In genomic region chrX:68498508-68499379, GRCh38 we compare ENCODE assay signal across 1 cellular context.
TF ChIP-seq lines count a peak whose summit lies in the region.

Gene YIPF6, plus strand, starts transcription at chrX:68499051. Its CDS starts 16 bp downstream, at chrX:68499067.

TF ChIP-seq in WTC11, 78 proteins besides CTCF, POLR2A, EP300 and RAD21 (continued from another document):
- no peak for TF ChIP-seq E2F5 (CRISPR knock-in tag; IDR thresholded peaks at IDR 0.05)
- TF ChIP-seq CBFB (CRISPR knock-in tag; IDR thresholded peaks at IDR 0.05; ENCODE audit: low read depth), result no peak
- no peak for TF ChIP-seq ZNF219 (CRISPR knock-in tag; IDR thresholded peaks at IDR 0.05; ENCODE audit: borderline replicate concordance)
- TF ChIP-seq MYBL2 (CRISPR knock-in tag; IDR thresholded peaks at IDR 0.05), result peak; percentile 42; the same call in 1 of the 2 replicates
- TF ChIP-seq, protein P1, sequence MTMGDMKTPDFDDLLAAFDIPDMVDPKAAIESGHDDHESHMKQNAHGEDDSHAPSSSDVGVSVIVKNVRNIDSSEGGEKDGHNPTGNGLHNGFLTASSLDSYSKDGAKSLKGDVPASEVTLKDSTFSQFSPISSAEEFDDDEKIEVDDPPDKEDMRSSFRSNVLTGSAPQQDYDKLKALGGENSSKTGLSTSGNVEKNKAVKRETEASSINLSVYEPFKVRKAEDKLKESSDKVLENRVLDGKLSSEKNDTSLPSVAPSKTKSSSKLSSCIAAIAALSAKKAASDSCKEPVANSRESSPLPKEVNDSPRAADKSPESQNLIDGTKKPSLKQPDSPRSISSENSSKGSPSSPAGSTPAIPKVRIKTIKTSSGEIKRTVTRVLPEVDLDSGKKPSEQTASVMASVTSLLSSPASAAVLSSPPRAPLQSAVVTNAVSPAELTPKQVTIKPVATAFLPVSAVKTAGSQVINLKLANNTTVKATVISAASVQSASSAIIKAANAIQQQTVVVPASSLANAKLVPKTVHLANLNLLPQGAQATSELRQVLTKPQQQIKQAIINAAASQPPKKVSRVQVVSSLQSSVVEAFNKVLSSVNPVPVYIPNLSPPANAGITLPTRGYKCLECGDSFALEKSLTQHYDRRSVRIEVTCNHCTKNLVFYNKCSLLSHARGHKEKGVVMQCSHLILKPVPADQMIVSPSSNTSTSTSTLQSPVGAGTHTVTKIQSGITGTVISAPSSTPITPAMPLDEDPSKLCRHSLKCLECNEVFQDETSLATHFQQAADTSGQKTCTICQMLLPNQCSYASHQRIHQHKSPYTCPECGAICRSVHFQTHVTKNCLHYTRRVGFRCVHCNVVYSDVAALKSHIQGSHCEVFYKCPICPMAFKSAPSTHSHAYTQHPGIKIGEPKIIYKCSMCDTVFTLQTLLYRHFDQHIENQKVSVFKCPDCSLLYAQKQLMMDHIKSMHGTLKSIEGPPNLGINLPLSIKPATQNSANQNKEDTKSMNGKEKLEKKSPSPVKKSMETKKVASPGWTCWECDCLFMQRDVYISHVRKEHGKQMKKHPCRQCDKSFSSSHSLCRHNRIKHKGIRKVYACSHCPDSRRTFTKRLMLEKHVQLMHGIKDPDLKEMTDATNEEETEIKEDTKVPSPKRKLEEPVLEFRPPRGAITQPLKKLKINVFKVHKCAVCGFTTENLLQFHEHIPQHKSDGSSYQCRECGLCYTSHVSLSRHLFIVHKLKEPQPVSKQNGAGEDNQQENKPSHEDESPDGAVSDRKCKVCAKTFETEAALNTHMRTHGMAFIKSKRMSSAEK (CRISPR knock-in tag; IDR thresholded peaks at IDR 0.05; ENCODE audit: borderline replicate concordance), result no peak
- TF ChIP-seq EMX1 (CRISPR knock-in tag; IDR thresholded peaks at IDR 0.05), result no peak
- no peak for TF ChIP-seq ATF1 (CRISPR knock-in tag; IDR thresholded peaks at IDR 0.05)
- no peak for TF ChIP-seq TEAD4 (CRISPR knock-in tag; IDR thresholded peaks at IDR 0.05)
- TF ChIP-seq CREM (CRISPR knock-in tag; IDR thresholded peaks at IDR 0.05), result peak; percentile 93
- no peak for TF ChIP-seq IRF2 (CRISPR knock-in tag; IDR thresholded peaks at IDR 0.05; ENCODE audit: borderline replicate concordance, low read depth)
- TF ChIP-seq ATF6 (CRISPR knock-in tag; IDR thresholded peaks at IDR 0.05), result no peak
- TF ChIP-seq ATF2 (CRISPR knock-in tag; IDR thresholded peaks at IDR 0.05; ENCODE audit: borderline replicate concordance, low read depth), result no peak
- TF ChIP-seq HMGA2 (CRISPR knock-in tag; IDR thresholded peaks at IDR 0.05), result no peak
- 0 out of 2 replicates have a peak, but pooled peaks have one; percentile 41 for TF ChIP-seq ESRRA (CRISPR knock-in tag; IDR thresholded peaks at IDR 0.05; ENCODE audit: borderline replicate concordance)
- TF ChIP-seq KAT7 (CRISPR knock-in tag; IDR thresholded peaks at IDR 0.05; ENCODE audit: borderline replicate concordance), result peak; percentile 80; the same call in 1 of the 2 replicates
- TF ChIP-seq NR2C2 (CRISPR knock-in tag; IDR thresholded peaks at IDR 0.05), result no peak
- TF ChIP-seq PRDM15 (CRISPR knock-in tag; IDR thresholded peaks at IDR 0.05), result no peak
- no peak for TF ChIP-seq ELF4 (CRISPR knock-in tag; IDR thresholded peaks at IDR 0.05; ENCODE audit: low read depth)
- no peak for TF ChIP-seq CDX4 (CRISPR knock-in tag; IDR thresholded peaks at IDR 0.05; ENCODE audit: borderline replicate concordance)
- TF ChIP-seq, protein P2, sequence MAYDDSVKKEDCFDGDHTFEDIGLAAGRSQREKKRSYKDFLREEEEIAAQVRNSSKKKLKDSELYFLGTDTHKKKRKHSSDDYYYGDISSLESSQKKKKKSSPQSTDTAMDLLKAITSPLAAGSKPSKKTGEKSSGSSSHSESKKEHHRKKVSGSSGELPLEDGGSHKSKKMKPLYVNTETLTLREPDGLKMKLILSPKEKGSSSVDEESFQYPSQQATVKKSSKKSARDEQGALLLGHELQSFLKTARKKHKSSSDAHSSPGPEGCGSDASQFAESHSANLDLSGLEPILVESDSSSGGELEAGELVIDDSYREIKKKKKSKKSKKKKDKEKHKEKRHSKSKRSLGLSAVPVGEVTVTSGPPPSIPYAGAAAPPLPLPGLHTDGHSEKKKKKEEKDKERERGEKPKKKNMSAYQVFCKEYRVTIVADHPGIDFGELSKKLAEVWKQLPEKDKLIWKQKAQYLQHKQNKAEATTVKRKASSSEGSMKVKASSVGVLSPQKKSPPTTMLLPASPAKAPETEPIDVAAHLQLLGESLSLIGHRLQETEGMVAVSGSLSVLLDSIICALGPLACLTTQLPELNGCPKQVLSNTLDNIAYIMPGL (CRISPR knock-in tag; IDR thresholded peaks at IDR 0.05), result no peak
- TF ChIP-seq CREB1 (CRISPR knock-in tag; IDR thresholded peaks at IDR 0.05), result no peak
- no peak for TF ChIP-seq ZMAT4 (CRISPR knock-in tag; IDR thresholded peaks at IDR 0.05)
TF ChIP-seq in WTC11: peak in this region for 9.
